ENCODE assay signal across 1 cellular context in the genomic region with DNA sequence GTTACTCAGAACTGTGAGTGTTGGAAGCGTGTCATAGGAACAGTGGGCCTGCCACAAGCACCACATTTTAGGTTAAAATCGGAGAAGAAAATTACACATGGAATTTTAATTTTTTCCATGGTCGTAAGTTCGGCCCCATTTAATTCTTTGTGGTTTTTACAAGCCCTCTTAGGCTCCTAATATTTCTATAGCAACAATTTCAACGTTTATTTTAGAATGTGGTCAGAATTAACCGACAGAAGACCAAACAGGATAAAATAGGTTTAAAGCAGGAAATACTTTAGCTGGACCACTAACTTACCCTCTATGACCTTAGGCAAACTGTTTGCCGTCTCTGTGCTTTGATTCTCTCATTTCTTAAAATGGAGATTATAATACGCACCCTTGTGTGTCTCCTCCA.
TF ChIP-seq lines count a peak whose summit lies in the region.

No MANE protein-coding gene starts in this region.

TF ChIP-seq in HepG2, 621 proteins besides CTCF, POLR2A, EP300 and RAD21 (continued from another document):
- TF ChIP-seq, protein P1, sequence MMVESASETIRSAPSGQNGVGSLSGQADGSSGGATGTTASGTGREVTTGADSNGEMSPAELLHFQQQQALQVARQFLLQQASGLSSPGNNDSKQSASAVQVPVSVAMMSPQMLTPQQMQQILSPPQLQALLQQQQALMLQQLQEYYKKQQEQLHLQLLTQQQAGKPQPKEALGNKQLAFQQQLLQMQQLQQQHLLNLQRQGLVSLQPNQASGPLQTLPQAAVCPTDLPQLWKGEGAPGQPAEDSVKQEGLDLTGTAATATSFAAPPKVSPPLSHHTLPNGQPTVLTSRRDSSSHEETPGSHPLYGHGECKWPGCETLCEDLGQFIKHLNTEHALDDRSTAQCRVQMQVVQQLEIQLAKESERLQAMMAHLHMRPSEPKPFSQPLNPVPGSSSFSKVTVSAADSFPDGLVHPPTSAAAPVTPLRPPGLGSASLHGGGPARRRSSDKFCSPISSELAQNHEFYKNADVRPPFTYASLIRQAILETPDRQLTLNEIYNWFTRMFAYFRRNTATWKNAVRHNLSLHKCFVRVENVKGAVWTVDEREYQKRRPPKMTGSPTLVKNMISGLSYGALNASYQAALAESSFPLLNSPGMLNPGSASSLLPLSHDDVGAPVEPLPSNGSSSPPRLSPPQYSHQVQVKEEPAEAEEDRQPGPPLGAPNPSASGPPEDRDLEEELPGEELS (CRISPR knock-in tag; IDR thresholded peaks at IDR 0.05): 0 out of 2 replicates have a peak, but pooled peaks have one; percentile 7
- TF ChIP-seq ZNF383 (CRISPR knock-in tag; IDR thresholded peaks at IDR 0.05; ENCODE audit: borderline replicate concordance) (no peak), GFI1 (CRISPR knock-in tag; IDR thresholded peaks at IDR 0.05; ENCODE audit: borderline replicate concordance) (peak; percentile 49; the same call in 1 of the 2 replicates), RARG (CRISPR knock-in tag; IDR thresholded peaks at IDR 0.05; ENCODE audit: low read depth) (no peak), CCDC6 (CRISPR knock-in tag; IDR thresholded peaks at IDR 0.05) (0 out of 2 replicates have a peak, but pooled peaks have one; percentile 2), KMT2A (CRISPR knock-in tag; IDR thresholded peaks at IDR 0.05) (0 out of 2 replicates have a peak, but pooled peaks have one; percentile 7), MXD4 (CRISPR knock-in tag; IDR thresholded peaks at IDR 0.05) (0 out of 2 replicates have a peak, but pooled peaks have one; percentile 12), TBX3 (IDR thresholded peaks at IDR 0.05; ENCODE audit: borderline replicate concordance) (no peak), NRL (CRISPR knock-in tag; IDR thresholded peaks at IDR 0.05; ENCODE audit: borderline replicate concordance) (no peak), NFATC3 (CRISPR knock-in tag; IDR thresholded peaks at IDR 0.05) (no peak), ATF1 (CRISPR knock-in tag; IDR thresholded peaks at IDR 0.05) (peak; percentile 6; the same call in 1 of the 2 replicates)
